ENCODE assay signal across 8 cellular contexts in the genomic region with DNA sequence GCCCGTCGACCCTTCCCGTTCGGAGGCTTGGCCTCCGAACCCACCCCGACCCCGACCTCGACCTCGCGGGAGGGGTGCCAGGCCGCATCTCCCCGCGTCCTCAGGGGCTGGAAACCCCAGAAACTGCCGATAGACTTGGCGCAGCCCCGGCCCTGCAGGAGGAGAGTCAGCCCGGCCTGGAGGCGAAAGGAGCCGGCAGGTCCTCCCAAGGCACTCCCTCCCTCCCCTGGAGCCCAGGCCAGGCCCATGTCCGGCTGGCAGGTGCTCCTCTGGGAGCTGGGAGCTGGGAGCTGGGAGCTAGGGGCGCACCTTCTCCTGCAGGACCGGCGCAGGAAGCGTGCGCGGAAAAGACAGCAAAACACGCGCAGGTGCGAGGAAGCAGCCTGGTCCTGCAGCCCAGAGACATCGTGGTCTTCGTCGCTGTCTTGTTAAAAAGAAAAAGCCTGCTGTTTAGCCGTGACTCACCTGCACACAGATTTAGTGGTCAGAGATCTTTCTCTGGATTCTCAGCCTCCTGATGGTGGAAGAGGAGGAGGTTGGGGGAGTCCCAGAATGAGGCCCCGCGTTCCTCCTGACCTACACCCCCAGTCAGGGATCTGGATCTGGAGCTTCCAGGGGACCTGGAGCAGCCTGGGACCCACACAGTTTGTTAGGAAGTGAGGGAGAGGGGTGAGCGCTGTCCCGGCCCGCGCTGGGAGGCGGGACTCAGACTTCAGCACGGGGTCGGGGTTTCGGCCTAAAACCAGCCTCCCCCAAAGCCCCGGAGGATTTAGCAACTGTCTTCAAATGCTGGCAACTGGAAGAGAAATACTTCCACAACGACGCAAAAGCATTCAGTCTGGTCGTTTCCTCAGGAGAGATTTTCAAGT. TPM values are rescaled to one million over a fixed set of nuclear protein-coding genes. Genes with fewer than 3 reads are reported as not detected.
DNase-seq lines count a peak whose midpoint lies in the region; ATAC-seq and TF ChIP-seq lines count a peak whose summit lies in the region.

No MANE protein-coding gene starts in this region.

- TF ChIP-seq CTCF in smooth muscle cell (IDR thresholded peaks at IDR 0.05; ENCODE audit: borderline replicate concordance, insufficient read depth, poor library complexity, severe bottlenecking) = no peak
- TF ChIP-seq CTCF in HFFc6 (IDR thresholded peaks at IDR 0.05) = no peak

- H3K9me3 Mint-ChIP-seq in activated naive CD8-positive, alpha-beta T cell (ENCODE audit: low read depth) = no peaks in the 10 kb centered on the region
- H3K9me3 Mint-ChIP-seq in HFFc6 = no peaks in the 10 kb centered on the region

- H3K9me3 ChIP-seq in iPS-18c (ENCODE audit: control insufficient read depth, insufficient read depth, low read length) (no peaks in the 10 kb centered on the region), smooth muscle cell (replicated peaks; ENCODE audit: low read depth) (no peaks in the 10 kb centered on the region)

- H3K27me3 Mint-ChIP-seq in activated naive CD8-positive, alpha-beta T cell = no peaks in the 10 kb centered on the region
- peaks cover 40% of the 10 kb centered on the region for H3K27me3 Mint-ChIP-seq in HFFc6 (ENCODE audit: insufficient read depth)

- H3K4me2 ChIP-seq in smooth muscle cell = peak overlapping the region; percentile 96

- peak overlapping the region; percentile 75 for H3K4me3 ChIP-seq in iPS-18c (ENCODE audit: insufficient read depth, low read depth, low read length)
- H3K4me3 ChIP-seq in smooth muscle cell = peak overlapping the region; percentile 82

- no peaks in the 10 kb centered on the region for H3F3A ChIP-seq in smooth muscle cell (ENCODE audit: low read depth)

- H3K27ac ChIP-seq in smooth muscle cell (ENCODE audit: low read depth) = no peak overlapping the region

- H2AFZ ChIP-seq in smooth muscle cell (ENCODE audit: low read depth) = peak overlapping the region; percentile 77

- H3K9ac ChIP-seq in smooth muscle cell (ENCODE audit: low read depth) = no peak overlapping the region

- no peaks in the 10 kb centered on the region for H3K36me3 Mint-ChIP-seq in activated naive CD8-positive, alpha-beta T cell
- no peaks in the 10 kb centered on the region for H3K36me3 Mint-ChIP-seq in HFFc6 (ENCODE audit: low read depth)

- peaks cover 8% of the 10 kb centered on the region for H3K4me1 ChIP-seq in smooth muscle cell (ENCODE audit: low read depth)

- no peaks in the 10 kb centered on the region for H4K20me1 ChIP-seq in smooth muscle cell (ENCODE audit: low read depth)

- H3K4me3 Mint-ChIP-seq in activated naive CD8-positive, alpha-beta T cell = peak overlapping the region; percentile 76
- H3K4me3 Mint-ChIP-seq in HFFc6 = no peak overlapping the region

- H3K4me1 Mint-ChIP-seq in activated naive CD8-positive, alpha-beta T cell (ENCODE audit: low read depth) = peaks cover 44% of the 10 kb centered on the region
- H3K4me1 Mint-ChIP-seq in HFFc6 (ENCODE audit: low read depth) = peaks cover 18% of the 10 kb centered on the region

- intact Hi-C loops in Right ventricle myocardium inferior (cut with DNase I) = loop anchor here (5.0 kb wide), 3 partner anchors 46 to 121 kb away; no protein-coding TSS in a partner anchor
- intact Hi-C loops in cardiac septum (cut with DNase I) = loop anchor here (5.0 to 10.0 kb wide), 4 partner anchors 46 to 128 kb away; no protein-coding TSS in a partner anchor

- H3K27me3 ChIP-seq in smooth muscle cell (ENCODE audit: low read depth) = peaks cover 52% of the 10 kb centered on the region

- H3K79me2 ChIP-seq in smooth muscle cell (ENCODE audit: low read depth) = no peaks in the 10 kb centered on the region

- H3K27ac Mint-ChIP-seq in activated naive CD8-positive, alpha-beta T cell = peak overlapping the region; percentile 43
- no peak overlapping the region for H3K27ac Mint-ChIP-seq in HFFc6

- 17% methylated on average over 46 of the region's 47 CpGs for WGBS in smooth muscle cell (ENCODE audit: low lambda C conversion rate)

- H3K36me3 ChIP-seq in smooth muscle cell (ENCODE audit: low read depth) = no peaks in the 10 kb centered on the region

- DNase-seq in Right ventricle myocardium inferior (ENCODE audit: missing footprints) (no peak), cardiac septum (ENCODE audit: low spot score) (no peak), smooth muscle cell (lab: John Stamatoyannopoulos, UW; ENCODE audit: unreplicated experiment) (no peak), DMS79 treated with DMSO at 0.1 percent for 48 hours (lab: John Stamatoyannopoulos, UW) (no peak), HuH-7 (ENCODE audit: low spot score) (no peak), HFFc6 (no peak)

- peak; percentile 21 for ATAC-seq in Right ventricle myocardium inferior

RNA-seq across cellular contexts. Expression of gene MBP, which starts 0.7 kb away (rescaled TPM):
- total RNA-seq in Right ventricle myocardium inferior (34.9 TPM), cardiac septum (37.7 TPM), smooth muscle cell (4.5 and 5.1 TPM in 2 replicates)
- polyA plus RNA-seq in smooth muscle cell = 1.4 and 6.3 TPM in 2 replicates
- total RNA-seq in HFFc6 (2021; fragmentation: NEBNext Ultra II Directional; extraction: Animal tissue kit (Norgen Biotek cat#: 25700)) = under 1 TPM in 5 of 6 experiments, not detected in 1; 0.05 to 0.23 (median 0.12) TPM
